ENCODE assay signal across 4 cellular contexts in genomic region chr6:39317256-39317655, GRCh38. TPM values are rescaled to one million over a fixed set of nuclear protein-coding genes. Genes with fewer than 3 reads are reported as not detected.
"Had no signal": no experiment of that assay in that cellular context is flagged by ENCODE, and none has a peak within 500 bp of the region (broad histone marks: within the 10 kb centered on the region; RNA-seq: fewer than 3 reads in every experiment).

No MANE protein-coding gene starts in this region.

- DNase-seq: GDM1, GF-D8 had no signal

- ATAC-seq: GM12878 had no signal

RNA-seq across cellular contexts. Expression of gene KCNK17, which starts 3.0 kb away (rescaled TPM):
- total RNA-seq: G401, GM12878 had no signal
- polyA plus RNA-seq: GM12878 had no signal

RNA-seq across cellular contexts. Expression of gene KCNK16, which starts 5.2 kb away (rescaled TPM):
- total RNA-seq: G401, GM12878 had no signal
- polyA plus RNA-seq: GM12878 had no signal
